In the genomic region with DNA sequence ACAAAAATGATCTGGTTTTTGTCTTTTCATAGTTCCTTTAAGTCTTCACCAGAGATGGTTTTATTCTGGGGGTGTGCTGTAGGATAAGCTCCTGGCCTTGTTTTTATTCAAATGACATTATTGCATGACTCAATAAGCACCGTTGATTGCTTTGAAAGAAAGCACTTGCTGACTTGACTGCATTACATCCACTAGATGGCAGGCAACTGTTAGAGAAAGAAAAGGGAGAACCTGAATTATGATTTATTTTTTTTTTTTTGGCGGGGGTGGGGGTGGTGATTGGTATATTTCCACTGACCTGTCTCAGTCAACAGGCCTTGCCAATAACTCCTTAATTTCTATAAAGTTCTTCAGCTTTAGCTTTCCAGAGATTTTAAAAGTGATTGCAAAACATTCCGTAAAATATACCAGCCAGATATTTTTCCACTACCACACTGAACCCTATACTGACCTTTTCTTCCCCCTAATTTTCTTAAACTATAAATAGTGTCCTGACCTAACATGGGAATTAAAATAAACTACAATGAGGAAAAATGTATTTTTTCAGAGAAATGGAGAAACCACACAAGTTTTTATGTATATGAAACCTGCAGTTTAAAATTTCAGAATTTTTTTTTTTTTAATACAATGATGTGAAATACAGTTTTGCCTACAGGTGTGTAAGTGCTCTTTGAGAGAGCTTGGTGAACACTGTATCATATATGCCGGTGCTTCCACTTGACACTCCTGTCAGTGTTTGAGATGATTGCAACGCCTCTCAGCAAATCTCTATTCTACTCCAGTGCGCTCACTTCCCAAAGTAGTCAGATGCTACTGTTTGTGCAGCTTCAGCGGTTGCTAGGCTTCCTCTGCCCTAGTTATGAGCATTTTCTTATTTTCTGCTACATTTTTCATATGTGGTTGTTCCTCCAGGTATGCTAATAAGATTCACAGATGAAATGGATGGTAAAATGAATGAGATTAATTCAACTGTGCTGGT, we compare ENCODE assay signal across 9 cellular contexts.
DNase-seq lines count a peak whose midpoint lies in the region; ATAC-seq and TF ChIP-seq lines count a peak whose summit lies in the region.
"Had no signal": no experiment of that assay in that cellular context is flagged by ENCODE, and none has a peak within 500 bp of the region (broad histone marks: within the 10 kb centered on the region; RNA-seq: fewer than 3 reads in every experiment).

No MANE protein-coding gene starts in this region.

- no peak overlapping the region for H3K4me3 Mint-ChIP-seq in stimulated activated memory B cell treated with anti-CD40 and anti-IgM and Interleukin-4, amounts not matched to agents 10 μg/mL and 1 μg/mL and 100 μg/mL, for 72 hours

- no peak overlapping the region for H3K27ac ChIP-seq in HEK293 (ENCODE audit: extremely low read depth, low read depth, low read length)
- H3K27ac ChIP-seq in OCI-LY7 (ENCODE audit: low read depth, low read length, poor library complexity, severe bottlenecking), result no peak overlapping the region
- H3K27ac ChIP-seq in neuronal stem cell (replicated peaks; ENCODE audit: low read length), result no peak overlapping the region

- no peak overlapping the region for H2BK12ac ChIP-seq in neuronal stem cell (ENCODE audit: low read length)

- H3K4me1 ChIP-seq in HEK293 (ENCODE audit: control insufficient read depth, insufficient read depth, low read length) (no peaks in the 10 kb centered on the region), OCI-LY7 (ENCODE audit: insufficient read depth, low read length, poor library complexity, severe bottlenecking) (no peaks in the 10 kb centered on the region), neuronal stem cell (ENCODE audit: control insufficient read depth in 2 of 2, insufficient read depth in 1 of 2, low read depth in 1 of 2, low read length in 2 of 2) (peaks cover 0 to 1% of the 10 kb centered on the region in 2 donors)

- no peak overlapping the region for H2AK5ac ChIP-seq in neuronal stem cell (ENCODE audit: low read depth, low read length)

- no peak overlapping the region for H3K14ac ChIP-seq in neuronal stem cell (ENCODE audit: low read length)

- H4K20me1 ChIP-seq in OCI-LY7 (ENCODE audit: insufficient read depth, low read length), result no peaks in the 10 kb centered on the region

- no peak overlapping the region for H3K9ac ChIP-seq in neuronal stem cell (ENCODE audit: low read depth, low read length, poor library complexity)

- peak; percentile 59 for ATAC-seq in esophagus mucosa
- ATAC-seq in GM19455 (IDR thresholded peaks at IDR 0.05; ENCODE audit: unreplicated experiment), result no peak
- ATAC-seq in stimulated activated memory B cell treated with anti-CD40 and anti-IgM and Interleukin-4, amounts not matched to agents 10 μg/mL and 1 μg/mL and 100 μg/mL, for 72 hours, result no peak

- BruUV-seq in OCI-LY7 (replicated peaks; lab: Mats Ljungman, UMichigan), result no TSS peak

- DNase-seq in COLO829 (ENCODE audit: low spot score), result peak; percentile 53
- peak; percentile 45 for DNase-seq in OCI-LY7 (ENCODE audit: low spot score)
- DNase-seq in neuronal stem cell (ENCODE audit: low spot score), result peak; percentile 67
- DNase-seq in OCI-M2 (lab: John Stamatoyannopoulos, UW; ENCODE audit: unreplicated experiment), result no peak
- DNase-seq: left cardiac atrium had no signal

- H4K8ac ChIP-seq in neuronal stem cell (ENCODE audit: low read depth, low read length), result no peak overlapping the region

- no peaks in the 10 kb centered on the region for H3K36me3 Mint-ChIP-seq in stimulated activated memory B cell treated with anti-CD40 and anti-IgM and Interleukin-4, amounts not matched to agents 10 μg/mL and 1 μg/mL and 100 μg/mL, for 72 hours

- H2AFZ ChIP-seq in OCI-LY7 (ENCODE audit: low read length) (no peak overlapping the region), neuronal stem cell (ENCODE audit: low read length) (no peak overlapping the region)

- no CpG with 5 or more reads among the region's 7 CpGs for WGBS in neuronal stem cell (ENCODE audit: extremely low coverage in 2 of 2, insufficient read length in 2 of 2, insufficient replicate concordance in 1 of 2), 2 donors

- H3K18ac ChIP-seq in neuronal stem cell (ENCODE audit: low read length), result no peak overlapping the region

- TF ChIP-seq CTCF in HEK293 (tag by site-specific recombination; IDR thresholded peaks at IDR 0.05) (no peak), OCI-LY7 (conservative IDR thresholded peaks at IDR 0.05; ENCODE audit: low read length) (peak; percentile 80)

- H3K79me2 ChIP-seq in OCI-LY7 (ENCODE audit: insufficient read depth, low read depth, low read length), result no peaks in the 10 kb centered on the region

- H2BK120ac ChIP-seq in neuronal stem cell (ENCODE audit: low read depth, low read length), result no peak overlapping the region

- POLR2A ChIA-PET in HEK293 (lab: Yijun Ruan, JAX) (no interaction called here), OCI-LY7 (lab: Charles Lee) (interaction anchor here (0.6 kb wide), 1 partner anchor 24 kb away, joined by 3 read pairs; no protein-coding TSS in a partner anchor)

- H3K27me3 Mint-ChIP-seq in stimulated activated memory B cell treated with anti-CD40 and anti-IgM and Interleukin-4, amounts not matched to agents 10 μg/mL and 1 μg/mL and 100 μg/mL, for 72 hours, result no peaks in the 10 kb centered on the region

- H3K36me3 ChIP-seq in HEK293 (ENCODE audit: control insufficient read depth in 2 of 2, insufficient read depth in 1 of 2, low read length in 2 of 2) (no peaks in the 10 kb centered on the region), OCI-LY7 (ENCODE audit: insufficient read depth, low read length) (no peaks in the 10 kb centered on the region), neuronal stem cell (replicated peaks in 1 of 2; ENCODE audit: control insufficient read depth in 2 of 2, insufficient read depth in 2 of 2, low read length in 2 of 2) (no peaks in the 10 kb centered on the region)

- H3K27ac Mint-ChIP-seq in stimulated activated memory B cell treated with anti-CD40 and anti-IgM and Interleukin-4, amounts not matched to agents 10 μg/mL and 1 μg/mL and 100 μg/mL, for 72 hours, result no peak overlapping the region

- no peak overlapping the region for H3K4ac ChIP-seq in neuronal stem cell (ENCODE audit: low read length)

- H3K4me3 ChIP-seq in HEK293 (ENCODE audit: low read depth, low read length) (no peak overlapping the region), OCI-LY7 (ENCODE audit: low read depth, low read length, poor library complexity, severe bottlenecking) (no peak overlapping the region), neuronal stem cell (ENCODE audit: low read length in 2 of 2) (no peak overlapping the region)

- intact Hi-C loops in OCI-LY7 (cut with micrococcal nuclease; ENCODE audit: unreplicated experiment), result loop anchor here (5.0 kb wide), 1 partner anchor 1237 kb away; the partner anchor contains the start of gene COL12A1

- H3K23ac ChIP-seq in neuronal stem cell (ENCODE audit: low read depth, low read length, poor library complexity), result no peak overlapping the region

- H2BK15ac ChIP-seq in neuronal stem cell (ENCODE audit: low read length), result no peak overlapping the region

- CTCF ChIA-PET in HEK293 (lab: Yijun Ruan, JAX), result interaction anchor here (0.5 to 3.4 kb wide), 54 partner anchors 9 to 1571 kb away, joined by 3 to 31 read pairs (median 4); partner anchors contain the start of gene COL12A1
- CTCF ChIA-PET in OCI-LY7 (lab: Charles Lee; ENCODE audit: unreplicated experiment), result no interaction called here

- no peak overlapping the region for H2BK5ac ChIP-seq in neuronal stem cell (ENCODE audit: low read length)

- H3K27me3 ChIP-seq in neuronal stem cell (ENCODE audit: control insufficient read depth in 3 of 3, insufficient read depth in 3 of 3, low read depth in 1 of 3, low read length in 3 of 3), result no peaks in the 10 kb centered on the region

- no peaks in the 10 kb centered on the region for H3K79me1 ChIP-seq in neuronal stem cell (ENCODE audit: low read depth, low read length)

- H4K91ac ChIP-seq in neuronal stem cell (ENCODE audit: low read depth, low read length, poor library complexity), result no peak overlapping the region

- H3K9me2 ChIP-seq in OCI-LY7 (ENCODE audit: insufficient read depth, low read length), result no peaks in the 10 kb centered on the region

- H3K4me2 ChIP-seq in OCI-LY7 (ENCODE audit: low read length) (no peak overlapping the region), neuronal stem cell (ENCODE audit: insufficient read depth, low read length, poor library complexity, severe bottlenecking) (no peak overlapping the region)

- H3K9me3 Mint-ChIP-seq in stimulated activated memory B cell treated with anti-CD40 and anti-IgM and Interleukin-4, amounts not matched to agents 10 μg/mL and 1 μg/mL and 100 μg/mL, for 72 hours, result no peaks in the 10 kb centered on the region

- no peaks in the 10 kb centered on the region for H3K4me1 Mint-ChIP-seq in stimulated activated memory B cell treated with anti-CD40 and anti-IgM and Interleukin-4, amounts not matched to agents 10 μg/mL and 1 μg/mL and 100 μg/mL, for 72 hours

- H3K9me3 ChIP-seq in HEK293 (ENCODE audit: control insufficient read depth, insufficient read depth, low read depth, low read length) (no peaks in the 10 kb centered on the region), OCI-LY7 (ENCODE audit: low read length) (no peaks in the 10 kb centered on the region), neuronal stem cell (replicated peaks in 1 of 2; ENCODE audit: control insufficient read depth in 2 of 2, insufficient read depth in 1 of 2, low read depth in 1 of 2, low read length in 2 of 2) (no peaks in the 10 kb centered on the region)

TF ChIP-seq in HEK293, 187 proteins besides CTCF, POLR2A, EP300 and RAD21 (continues in another document):
- TF ChIP-seq, protein P1, sequence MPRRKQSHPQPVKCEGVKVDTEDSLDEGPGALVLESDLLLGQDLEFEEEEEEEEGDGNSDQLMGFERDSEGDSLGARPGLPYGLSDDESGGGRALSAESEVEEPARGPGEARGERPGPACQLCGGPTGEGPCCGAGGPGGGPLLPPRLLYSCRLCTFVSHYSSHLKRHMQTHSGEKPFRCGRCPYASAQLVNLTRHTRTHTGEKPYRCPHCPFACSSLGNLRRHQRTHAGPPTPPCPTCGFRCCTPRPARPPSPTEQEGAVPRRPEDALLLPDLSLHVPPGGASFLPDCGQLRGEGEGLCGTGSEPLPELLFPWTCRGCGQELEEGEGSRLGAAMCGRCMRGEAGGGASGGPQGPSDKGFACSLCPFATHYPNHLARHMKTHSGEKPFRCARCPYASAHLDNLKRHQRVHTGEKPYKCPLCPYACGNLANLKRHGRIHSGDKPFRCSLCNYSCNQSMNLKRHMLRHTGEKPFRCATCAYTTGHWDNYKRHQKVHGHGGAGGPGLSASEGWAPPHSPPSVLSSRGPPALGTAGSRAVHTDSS (tag by site-specific recombination; IDR thresholded peaks at IDR 0.05), result no peak
